In the genomic region with DNA sequence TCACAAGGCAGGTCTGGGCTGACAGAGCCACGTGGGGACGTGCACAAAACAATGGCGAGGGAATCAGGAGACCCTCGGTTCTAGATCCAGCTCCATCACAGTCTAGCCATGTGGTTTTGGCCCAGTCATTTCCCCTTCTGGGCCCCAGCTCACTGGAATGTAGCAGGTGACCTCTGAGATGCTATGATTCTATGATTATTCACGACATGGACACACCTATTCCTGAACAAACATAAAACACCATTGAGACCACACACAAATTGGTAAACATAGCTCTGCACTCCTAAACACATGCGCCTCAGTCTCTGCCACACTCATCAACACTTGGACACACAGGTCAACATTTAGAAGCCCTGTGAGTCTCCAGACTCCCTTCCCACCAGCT, we compare ENCODE assay signal across 22 cellular contexts. TPM values are rescaled to one million over a fixed set of nuclear protein-coding genes. Genes with fewer than 3 reads are reported as not detected.
"Had no signal": no experiment of that assay in that cellular context is flagged by ENCODE, and none has a peak within 500 bp of the region (broad histone marks: within the 10 kb centered on the region; RNA-seq: fewer than 3 reads in every experiment).

No MANE protein-coding gene starts in this region.

- DNase-seq: activated CD4-positive, alpha-beta memory T cell treated with anti-CD3 and anti-CD28 coated beads, Interleukin-2, amount 10 ng/mL, durations not matched to agents 7 days and 5 days; activated CD4-positive, alpha-beta T cell treated with anti-CD3 and anti-CD28 coated beads for 36 hours; activated gamma-delta T cell; activated T-cell treated with anti-CD3 and anti-CD28 coated beads, Interleukin-2, amount 50 U/mL, for 48 hours; anterior cingulate cortex; colonic mucosa; hippocampal formation; kidney glomerular epithelial cell; naive thymus-derived CD4-positive, alpha-beta T cell; occipital lobe; sigmoid colon; stimulated activated CD4-positive, alpha-beta T cell treated with anti-CD3 and anti-CD28 coated beads, Interleukin-12 subunit alpha, Interleukin-12 subunit beta, amount 100 ng/mL, for 4 hours; stimulated activated naive CD4-positive, alpha-beta T cell treated with Interleukin-2 at 50 U/mL for 16 hours; trophoblast cell had no signal

- H3K4me3 ChIP-seq: cardiac muscle cell, colonic mucosa, gastroesophageal sphincter, prostate gland, sigmoid colon had no signal

- H3K27me3 ChIP-seq: colonic mucosa had no signal

- H3K4me3 Mint-ChIP-seq: activated CD4-positive, alpha-beta memory T cell treated with anti-CD3 and anti-CD28 coated beads, Interleukin-2, amount 10 ng/mL, durations not matched to agents 7 days and 5 days; activated CD4-positive, alpha-beta T cell treated with anti-CD3 and anti-CD28 coated beads for 36 hours; activated naive CD8-positive, alpha-beta T cell; naive thymus-derived CD4-positive, alpha-beta T cell had no signal

- H3K36me3 Mint-ChIP-seq: activated naive CD8-positive, alpha-beta T cell; naive thymus-derived CD4-positive, alpha-beta T cell had no signal

- H3K27ac Mint-ChIP-seq: activated CD4-positive, alpha-beta memory T cell treated with anti-CD3 and anti-CD28 coated beads, Interleukin-2, amount 10 ng/mL, durations not matched to agents 7 days and 5 days; activated CD4-positive, alpha-beta T cell treated with anti-CD3 and anti-CD28 coated beads for 36 hours; activated naive CD8-positive, alpha-beta T cell; naive thymus-derived CD4-positive, alpha-beta T cell had no signal

- H3K27ac ChIP-seq: cardiac muscle cell, colonic mucosa, gastroesophageal sphincter, prostate gland, sigmoid colon, VCaP had no signal

- ATAC-seq: activated CD4-positive, alpha-beta T cell treated with anti-CD3 and anti-CD28 coated beads for 36 hours; gastroesophageal sphincter; naive thymus-derived CD4-positive, alpha-beta T cell had no signal

- H3K36me3 ChIP-seq: cardiac muscle cell, colonic mucosa, gastroesophageal sphincter, prostate gland, sigmoid colon had no signal

- H3K4me1 ChIP-seq: colonic mucosa, prostate gland had no signal

- H3K9me3 ChIP-seq: colonic mucosa, gastroesophageal sphincter, prostate gland, sigmoid colon had no signal

- H3K9me3 Mint-ChIP-seq: activated CD4-positive, alpha-beta memory T cell treated with anti-CD3 and anti-CD28 coated beads, Interleukin-2, amount 10 ng/mL, durations not matched to agents 7 days and 5 days had no signal

RNA-seq across cellular contexts. Expression of a gene that starts 36.0 kb away (rescaled TPM):
- total RNA-seq: activated CD4-positive, alpha-beta memory T cell treated with anti-CD3 and anti-CD28 coated beads, Interleukin-2, amount 10 ng/mL, durations not matched to agents 7 days and 5 days; activated CD4-positive, alpha-beta T cell treated with anti-CD3 and anti-CD28 coated beads for 36 hours; endothelial cell of umbilical vein; fibroblast of lung; lower leg skin; naive thymus-derived CD4-positive, alpha-beta T cell had no signal
- polyA plus RNA-seq: naive thymus-derived CD4-positive, alpha-beta T cell had no signal
